In genomic region chr11:46700251-46701077, GRCh38 we compare ENCODE assay signal across 8 cellular contexts. TPM values are rescaled to one million over a fixed set of nuclear protein-coding genes. Genes with fewer than 3 reads are reported as not detected.
A peak's percentile ranks its signal among the peaks of the same experiment; 100 is the strongest.
DNase-seq lines count a peak whose midpoint lies in the region; ATAC-seq and TF ChIP-seq lines count a peak whose summit lies in the region.

Gene ARHGAP1, minus strand, starts transcription at chr11:46700619. Its CDS starts 4,512 bp downstream, at chr11:46696107.
Gene ZNF408, plus strand, starts transcription at chr11:46701031. Its CDS starts 17 bp downstream, at chr11:46701048.

- no peaks in the 10 kb centered on the region for H3K9me3 ChIP-seq in thoracic aorta

- TF ChIP-seq CTCF in GM10248 (IDR thresholded peaks at IDR 0.05; ENCODE audit: control extremely low read depth, extremely low read depth, low read depth, missing control alignments), result no peak
- no peak for TF ChIP-seq CTCF in omental fat pad (IDR thresholded peaks at IDR 0.05)
- no peak for TF ChIP-seq CTCF in thoracic aorta (IDR thresholded peaks at IDR 0.05)

- H3K9me3 Mint-ChIP-seq in activated naive CD8-positive, alpha-beta T cell (ENCODE audit: low read depth), result no peaks in the 10 kb centered on the region

- H3K27ac Mint-ChIP-seq in activated naive CD8-positive, alpha-beta T cell, result peak within 1 kb of the TSS; percentile 99

- H3K27ac ChIP-seq in thoracic aorta, result peak within 1 kb of the TSS; percentile 95 to 96

- H3K36me3 Mint-ChIP-seq in activated naive CD8-positive, alpha-beta T cell, result peaks cover 5% of the 10 kb centered on the region

- POLR2A ChIA-PET in GM10248 (lab: Yijun Ruan, JAX), result interaction anchor here (0.5 to 1.1 kb wide), 5 partner anchors 9 to 964 kb away, joined by 3 to 6 read pairs (median 5); no protein-coding TSS in a partner anchor

- CTCF ChIA-PET in GM10248 (lab: Yijun Ruan, JAX), result interaction anchor here (0.8 to 1.5 kb wide), 4 partner anchors 10 to 83 kb away, joined by 3 to 4 read pairs (median 3); partner anchors contain the start of genes ATG13 and HARBI1

- H3K4me1 Mint-ChIP-seq in activated naive CD8-positive, alpha-beta T cell (ENCODE audit: low read depth), result peaks cover 54% of the 10 kb centered on the region

- ATAC-seq in HG02623 (IDR thresholded peaks at IDR 0.05; ENCODE audit: unreplicated experiment) (peak; percentile 93), omental fat pad (ENCODE audit: low FRiP score) (peak; percentile 98), thoracic aorta (ENCODE audit: insufficient number of reproducible peaks, low FRiP score, low read depth) (peak; percentile 91)

- H3K4me1 ChIP-seq in thoracic aorta (ENCODE audit: control insufficient read depth in 1 of 2, low read depth in 2 of 2), result peaks cover 49 to 63% of the 10 kb centered on the region in 2 donors

- H3K27me3 Mint-ChIP-seq in activated naive CD8-positive, alpha-beta T cell, result no peaks in the 10 kb centered on the region

- peaks cover 41% of the 10 kb centered on the region for H3K36me3 ChIP-seq in thoracic aorta

- DNase-seq in GM10248 (ENCODE audit: extremely low spot score), result peak; percentile 97
- peak; percentile 99 for DNase-seq in NCI-H1105 (lab: John Stamatoyannopoulos, UW)
- peak; percentile 96 for DNase-seq in SKM-1 treated with dmso at 0.1 percent for 144 hours (lab: John Stamatoyannopoulos, UW; ENCODE audit: unreplicated experiment)
- peak; percentile 98 for DNase-seq in glomerular visceral epithelial cell (ENCODE audit: extremely low spot score)
- peak; percentile 98 for DNase-seq in omental fat pad (ENCODE audit: low spot score)
- peak; percentile 99 for DNase-seq in thoracic aorta (ENCODE audit: low spot score)

- H3K27me3 ChIP-seq in thoracic aorta (replicated peaks; ENCODE audit: insufficient read depth), result no peaks in the 10 kb centered on the region

- peak within 1 kb of the TSS; percentile 92 for H3K4me3 ChIP-seq in thoracic aorta

- H3K4me3 Mint-ChIP-seq in activated naive CD8-positive, alpha-beta T cell, result peak within 1 kb of the TSS; percentile 99

RNA-seq across cellular contexts. Expression of gene ARHGAP1, which starts in this region (rescaled TPM):
- total RNA-seq in omental fat pad (10 to 100 TPM; 34.6 to 69.2 (median 42.6) TPM), thoracic aorta (100 to 1,000 TPM; 106 to 159 TPM)

RNA-seq across cellular contexts. Expression of gene ZNF408, which starts in this region (rescaled TPM):
- 10 to 100 TPM in 1 of 4 donors, 1 to 10 TPM in 3; 4.3 to 12.2 (median 7.9) TPM for total RNA-seq in omental fat pad
- 10 to 100 TPM in 1 of 2 donors, 1 to 10 TPM in 1; 5.9 to 11.9 TPM for total RNA-seq in thoracic aorta

Comparison
In these comparisons a context has a peak if more than half of its experiments do, and no peak if none do; other contexts are left out.
1. Peak in every context shown above with its lines: DNase-seq, ATAC-seq, H3K4me3 ChIP-seq and H3K27ac ChIP-seq.